In genomic region chr10:101783736-101784118, GRCh38 we compare ENCODE assay signal across 8 cellular contexts. TPM values are rescaled to one million over a fixed set of nuclear protein-coding genes. Genes with fewer than 3 reads are reported as not detected.
DNase-seq lines count a peak whose midpoint lies in the region; ATAC-seq, FAIRE-seq and TF ChIP-seq lines count a peak whose summit lies in the region.

No MANE protein-coding gene starts in this region.

- peak overlapping the region; percentile 74 for H3K9ac ChIP-seq in OCI-LY3 (ENCODE audit: low read length)
- peak overlapping the region; percentile 5 to 78 (median 66) for H3K9ac ChIP-seq in H1 (replicated peaks in 1 of 4; ENCODE audit: extremely low read depth in 1 of 4, low read depth in 3 of 4, low read length in 3 of 4)
- peak overlapping the region; percentile 14 for H3K9ac ChIP-seq in trophoblast cell (ENCODE audit: low read length)

- no peaks in the 10 kb centered on the region for H3K9me3 ChIP-seq in OCI-LY3 (ENCODE audit: insufficient read depth, low read length)
- no peaks in the 10 kb centered on the region for H3K9me3 ChIP-seq in H1 (ENCODE audit: insufficient read depth in 2 of 2, low read depth in 1 of 2, low read length in 1 of 2)
- peaks cover 3% of the 10 kb centered on the region for H3K9me3 ChIP-seq in trophoblast cell (ENCODE audit: insufficient read depth, low read depth, low read length)

- H3K23ac ChIP-seq in H1 (ENCODE audit: insufficient read length): no peak overlapping the region
- H3K23ac ChIP-seq in trophoblast cell (ENCODE audit: low read length): no peak overlapping the region

- H4K12ac ChIP-seq in trophoblast cell (ENCODE audit: low read depth, low read length): peak overlapping the region; percentile 31

- H3K27ac ChIP-seq in OCI-LY3 (ENCODE audit: low read length) (no peak overlapping the region), H1 (ENCODE audit: low read depth, low read length) (no peak overlapping the region; the same call in 1 of the 2 replicates), trophoblast cell (ENCODE audit: low read depth, low read length) (no peak overlapping the region)

- no peak for TF ChIP-seq CTCF in OCI-LY3 (IDR thresholded peaks at IDR 0.05; ENCODE audit: low read depth, low read length)
- TF ChIP-seq CTCF in H1 (IDR thresholded peaks at IDR 0.05; ENCODE audit: control extremely low read depth in 1 of 3, insufficient read depth in 1 of 3, low read depth in 1 of 3, low read length in 3 of 3): no peak

- peak overlapping the region; percentile 94 for H3K4me3 ChIP-seq in OCI-LY3 (ENCODE audit: low read length)
- peak overlapping the region; percentile 84 to 91 (median 88) for H3K4me3 ChIP-seq in H1 (ENCODE audit: extremely low read depth in 1 of 4, insufficient read depth in 2 of 4, low read depth in 3 of 4, low read length in 4 of 4)
- H3K4me3 ChIP-seq in trophoblast cell (ENCODE audit: low read depth, low read length): no peak overlapping the region

- H4K91ac ChIP-seq in H1 (replicated peaks; ENCODE audit: insufficient read length, low read length): no peak overlapping the region
- no peak overlapping the region for H4K91ac ChIP-seq in trophoblast cell (ENCODE audit: low read depth, low read length)

- H3K4me1 ChIP-seq in OCI-LY3 (ENCODE audit: low read length): peaks cover 36% of the 10 kb centered on the region
- H3K4me1 ChIP-seq in H1 (replicated peaks in 1 of 4; ENCODE audit: control insufficient read depth in 3 of 4, insufficient read depth in 4 of 4, low read length in 3 of 4): peaks cover 4 to 28% (median 18%) of the 10 kb centered on the region in 4 experiments
- peaks cover 14 to 27% of the 10 kb centered on the region in 2 experiments for H3K4me1 ChIP-seq in trophoblast cell (ENCODE audit: control insufficient read depth in 1 of 2, insufficient read depth in 2 of 2, low read length in 2 of 2)

- no peak overlapping the region for H4K8ac ChIP-seq in H1 (ENCODE audit: extremely low read depth, insufficient read depth, low read length)
- peak overlapping the region; percentile 82 for H4K8ac ChIP-seq in trophoblast cell (ENCODE audit: low read depth, low read length)

- 0 out of 2 replicates have a peak, but pooled peaks cover 3% of the 10 kb centered on the region for H4K20me1 ChIP-seq in OCI-LY3 (ENCODE audit: insufficient read depth, low read length)
- peaks cover 15 to 18% of the 10 kb centered on the region in 2 experiments for H4K20me1 ChIP-seq in H1 (replicated peaks in 1 of 2; ENCODE audit: control insufficient read depth in 1 of 2, insufficient read depth in 2 of 2, low read length in 2 of 2)

- H3K14ac ChIP-seq in H1 (ENCODE audit: insufficient read length) (no peak overlapping the region), trophoblast cell (ENCODE audit: low read length) (peak overlapping the region; percentile 40)

- peak; percentile 27 for DNase-seq in G401 (ENCODE audit: low spot score)
- DNase-seq in H1 (ENCODE audit: low read depth in 1 of 2, low spot score in 2 of 2): no peak
- peak in 1 of 2 donors; percentile 30 for DNase-seq in trophoblast cell
- DNase-seq in DMS153 (lab: John Stamatoyannopoulos, UW): no peak
- no peak for DNase-seq in NCI-H524 (lab: John Stamatoyannopoulos, UW)
- DNase-seq in left lobe of liver (ENCODE audit: low spot score): no peak

- peaks cover 21% of the 10 kb centered on the region for H3K36me3 ChIP-seq in OCI-LY3 (replicated peaks; ENCODE audit: low read depth, low read length)
- peaks cover 10 to 26% (median 20%) of the 10 kb centered on the region in 4 experiments for H3K36me3 ChIP-seq in H1 (ENCODE audit: control insufficient read depth in 2 of 4, insufficient read depth in 4 of 4, low read length in 3 of 4)
- H3K36me3 ChIP-seq in trophoblast cell (ENCODE audit: control insufficient read depth in 1 of 2, insufficient read depth in 2 of 2, low read length in 2 of 2): peaks cover 17 to 24% of the 10 kb centered on the region in 2 experiments

- no peak for TF ChIP-seq EP300 in H1 (IDR thresholded peaks at IDR 0.05; ENCODE audit: borderline replicate concordance in 1 of 2, low read depth in 2 of 2, low read length in 2 of 2)

- H2BK12ac ChIP-seq in H1 (ENCODE audit: low read depth, low read length) (no peak overlapping the region), trophoblast cell (ENCODE audit: low read length) (no peak overlapping the region)

- in situ Hi-C loops in G401 (cut with HindIII; ENCODE audit: low sequenced_read_pairs): no loop called here

- H2AK5ac ChIP-seq in H1 (ENCODE audit: low read depth, low read length) (no peak overlapping the region; the same call in 1 of the 2 replicates), trophoblast cell (ENCODE audit: low read length) (no peak overlapping the region)

- FAIRE-seq in H1 (lab: Jason Lieb, UNC): no peak

- 78% methylated on average over 10 of the region's 10 CpGs; no CpG with 5 or more reads in 1 of the 2 experiments for WGBS in H1 (ENCODE audit: extremely low coverage in 1 of 2, insufficient coverage in 1 of 2, insufficient read length in 1 of 2, insufficient replicate concordance in 2 of 2, low coverage in 1 of 2, low lambda C conversion rate in 2 of 2, missing lambda C conversion rate in 1 of 2), 2 experiments
- WGBS in trophoblast cell (ENCODE audit: extremely low coverage, insufficient coverage, insufficient read length): no CpG with 5 or more reads among the region's 10 CpGs

- H2BK20ac ChIP-seq in H1 (ENCODE audit: low read length): no peak overlapping the region

- no peak overlapping the region for H4K5ac ChIP-seq in H1 (ENCODE audit: insufficient read length, low read depth, low read length)

- H3K27me3 ChIP-seq in OCI-LY3 (ENCODE audit: low read depth, low read length) (no peaks in the 10 kb centered on the region), H1 (replicated peaks in 1 of 4; ENCODE audit: control insufficient read depth in 3 of 4, extremely low read depth in 1 of 4, insufficient read depth in 3 of 4, low read length in 3 of 4) (peaks cover 0 to 11% (median 7%) of the 10 kb centered on the region in 4 experiments; a peak in 5 of 7 replicates), trophoblast cell (ENCODE audit: insufficient read depth, low read length) (peaks cover 10% of the 10 kb centered on the region)

- peak overlapping the region; percentile 86 for H3K4me2 ChIP-seq in OCI-LY3 (ENCODE audit: low read length)
- peak overlapping the region; percentile 78 to 95 for H3K4me2 ChIP-seq in H1 (ENCODE audit: insufficient read depth in 1 of 2, low read depth in 2 of 2, low read length in 2 of 2)
- peak overlapping the region; percentile 98 for H3K4me2 ChIP-seq in trophoblast cell (ENCODE audit: low read length)

- CTCF ChIA-PET in H1 (lab: Charles Lee; ENCODE audit: partially characterized antibody): interaction anchor here (0.8 to 9.8 kb wide), 16 partner anchors 13 to 326 kb away, joined by 3 to 246 read pairs (median 4); partner anchors contain the start of genes DPCD and POLL

- H3K23me2 ChIP-seq in H1 (ENCODE audit: low read depth, low read length): peaks cover 26% of the 10 kb centered on the region

- H3K79me1 ChIP-seq in H1 (ENCODE audit: low read depth, low read length) (peaks cover 7% of the 10 kb centered on the region), trophoblast cell (ENCODE audit: low read length) (peaks cover 2% of the 10 kb centered on the region)

- peak overlapping the region; percentile 53; the same call in 1 of the 2 replicates for H2BK5ac ChIP-seq in H1 (ENCODE audit: low read depth, low read length)
- no peak overlapping the region for H2BK5ac ChIP-seq in trophoblast cell (ENCODE audit: low read depth, low read length, poor library complexity)

- H2AFZ ChIP-seq in OCI-LY3 (ENCODE audit: low read depth, low read length): peak overlapping the region; percentile 60; the same call in 1 of the 2 replicates
- H2AFZ ChIP-seq in H1 (ENCODE audit: low read length): peak overlapping the region; percentile 37; the same call in 1 of the 2 replicates
- H2AFZ ChIP-seq in trophoblast cell (ENCODE audit: insufficient read depth, low read length, poor library complexity): peak overlapping the region; percentile 35

- TF ChIP-seq RAD21 in H1 (IDR thresholded peaks at IDR 0.05 in 1 of 2, conservative IDR thresholded peaks at IDR 0.05 in 1 of 2; ENCODE audit: low read depth in 2 of 2, low read length in 2 of 2): no peak

- H3K79me2 ChIP-seq in OCI-LY3 (ENCODE audit: low read length): peaks cover 17% of the 10 kb centered on the region
- H3K79me2 ChIP-seq in H1 (ENCODE audit: control insufficient read depth in 1 of 2, insufficient read depth in 2 of 2, low read length in 2 of 2): peaks cover 0 to 8% of the 10 kb centered on the region in 2 experiments; a peak in 1 of 4 replicates
- no peaks in the 10 kb centered on the region for H3K79me2 ChIP-seq in trophoblast cell (ENCODE audit: control insufficient read depth, insufficient read depth, low read length, poor library complexity)

- H3K4ac ChIP-seq in H1 (replicated peaks; ENCODE audit: insufficient read length, low read depth, low read length) (no peak overlapping the region), trophoblast cell (ENCODE audit: low read depth, low read length) (no peak overlapping the region)

- no peak for ATAC-seq in GM21786 (IDR thresholded peaks at IDR 0.05; ENCODE audit: unreplicated experiment)
- no peak for ATAC-seq in left lobe of liver

- POLR2A ChIA-PET in H1 (lab: Charles Lee; ENCODE audit: partially characterized antibody): interaction anchor here (0.7 to 9.1 kb wide), 13 partner anchors 9 to 199 kb away, joined by 3 to 66 read pairs (median 5); partner anchors contain the start of gene OGA

- H3K18ac ChIP-seq in H1 (ENCODE audit: extremely low read depth, low read length) (no peak overlapping the region), trophoblast cell (ENCODE audit: low read length) (no peak overlapping the region)

- no peak overlapping the region for H2BK15ac ChIP-seq in H1 (ENCODE audit: low read length)

- no peak overlapping the region for H3K56ac ChIP-seq in H1 (replicated peaks; ENCODE audit: insufficient read length, low read depth, low read length)

- TF ChIP-seq POLR2A in H1 (IDR thresholded peaks at IDR 0.05; ENCODE audit: control extremely low read depth in 1 of 2, low read depth in 2 of 2, low read length in 2 of 2): no peak

- H2BK120ac ChIP-seq in H1 (replicated peaks; ENCODE audit: low read depth, low read length): no peak overlapping the region
- no peak overlapping the region for H2BK120ac ChIP-seq in trophoblast cell (ENCODE audit: insufficient read depth, low read length, poor library complexity)

RNA-seq across cellular contexts. Expression of gene NPM3, which starts 0.5 kb away (rescaled TPM):
- 235 and 256 TPM in 2 replicates for total RNA-seq in G401 (2014; rRNA removed; shearing (Covaris generic))
- total RNA-seq in H1 (2021; fragmentation: NEBNext Ultra II Directional; extraction: Animal tissue kit (Norgen Biotek cat#: 25700)): 175 and 177 TPM in 2 replicates
- polyA plus RNA-seq in H1 (2011; rRNA removed): 127 and 218 TPM in 2 replicates
- polyA plus RNA-seq in H1 (2011; cell fraction: cytosol; rRNA removed): 212 TPM
- polyA plus RNA-seq in H1 (2011; cell fraction: nucleus; rRNA removed): 161 TPM
- 128 to 179 TPM (median 167 TPM) in 4 replicates for polyA plus RNA-seq in H1 (2012, experiment 1 of 2)
- 207 TPM for polyA plus RNA-seq in H1 (2012, experiment 2 of 2)
- 148 TPM for polyA plus RNA-seq in H1 (2013, experiment 1 of 2)
- 152 TPM for polyA plus RNA-seq in H1 (2013, experiment 2 of 2)
- polyA minus RNA-seq in H1 (2011; rRNA and poly(A)+ RNA removed): 65.5 and 89.5 TPM in 2 replicates
- 40.7 TPM for polyA minus RNA-seq in H1 (2011; cell fraction: cytosol; rRNA and poly(A)+ RNA removed)
- polyA minus RNA-seq in H1 (2011; cell fraction: nucleus; rRNA and poly(A)+ RNA removed): 29.7 TPM
- 29.9 and 33.3 TPM in 2 replicates for polyA plus RNA-seq in trophoblast cell (2013)
- total RNA-seq in left lobe of liver: 7.2 TPM

RNA-seq across cellular contexts. Expression of gene FGF8, which starts 7.8 kb away (rescaled TPM):
- 7.4 and 14.8 TPM in 2 replicates for total RNA-seq in G401 (2014; rRNA removed; shearing (Covaris generic))
- 3.9 and 4.1 TPM in 2 replicates for total RNA-seq in H1 (2021; fragmentation: NEBNext Ultra II Directional; extraction: Animal tissue kit (Norgen Biotek cat#: 25700))
- polyA plus RNA-seq in H1 (2011; rRNA removed): 1.1 and 1.7 TPM in 2 replicates
- polyA plus RNA-seq in H1 (2011; cell fraction: cytosol; rRNA removed): 1.5 TPM
- polyA plus RNA-seq in H1 (2011; cell fraction: nucleus; rRNA removed): 2.1 TPM
- polyA plus RNA-seq in H1 (2012, experiment 1 of 2): 1.0 to 2.0 TPM (median 1.2 TPM) in 4 replicates
- 0.62 TPM for polyA plus RNA-seq in H1 (2012, experiment 2 of 2)
- polyA plus RNA-seq in H1 (2013, experiment 1 of 2): 2.9 TPM
- polyA plus RNA-seq in H1 (2013, experiment 2 of 2): 3.8 TPM
- 0.98 and 1.4 TPM in 2 replicates for polyA minus RNA-seq in H1 (2011; rRNA and poly(A)+ RNA removed)
- polyA minus RNA-seq in H1 (2011; cell fraction: cytosol; rRNA and poly(A)+ RNA removed): not detected
- 1.4 TPM for polyA minus RNA-seq in H1 (2011; cell fraction: nucleus; rRNA and poly(A)+ RNA removed)
- 0.07 TPM in 1 of 2 replicates, not detected in the other for polyA plus RNA-seq in trophoblast cell (2013)
- total RNA-seq in left lobe of liver: not detected

RNA-seq across cellular contexts. Expression of gene OGA, which starts 34.5 kb away (rescaled TPM):
- total RNA-seq in G401 (2014; rRNA removed; shearing (Covaris generic)): 56.1 and 67.4 TPM in 2 replicates
- total RNA-seq in H1 (2021; fragmentation: NEBNext Ultra II Directional; extraction: Animal tissue kit (Norgen Biotek cat#: 25700)): 104 and 107 TPM in 2 replicates
- polyA plus RNA-seq in H1 (2011; rRNA removed): 18.5 and 31.2 TPM in 2 replicates
- 52.9 TPM for polyA plus RNA-seq in H1 (2011; cell fraction: cytosol; rRNA removed)
- 24.2 TPM for polyA plus RNA-seq in H1 (2011; cell fraction: nucleus; rRNA removed)
- polyA plus RNA-seq in H1 (2012, experiment 1 of 2): 61.6 to 114 TPM (median 70.9 TPM) in 4 replicates
- 5.0 TPM for polyA plus RNA-seq in H1 (2012, experiment 2 of 2)
- polyA plus RNA-seq in H1 (2013, experiment 1 of 2): 47.3 TPM
- polyA plus RNA-seq in H1 (2013, experiment 2 of 2): 43.2 TPM
- polyA minus RNA-seq in H1 (2011; rRNA and poly(A)+ RNA removed): 74.1 and 83.4 TPM in 2 replicates
- polyA minus RNA-seq in H1 (2011; cell fraction: cytosol; rRNA and poly(A)+ RNA removed): 56.7 TPM
- 59.1 TPM for polyA minus RNA-seq in H1 (2011; cell fraction: nucleus; rRNA and poly(A)+ RNA removed)
- 46.3 and 48.3 TPM in 2 replicates for polyA plus RNA-seq in trophoblast cell (2013)
- 32.8 TPM for total RNA-seq in left lobe of liver

RNA-seq across cellular contexts. Expression of gene KCNIP2, which starts 59.9 kb away (rescaled TPM):
- not detected in 2 replicates for total RNA-seq in G401 (2014; rRNA removed; shearing (Covaris generic))
- 4.7 and 6.0 TPM in 2 replicates for total RNA-seq in H1 (2021; fragmentation: NEBNext Ultra II Directional; extraction: Animal tissue kit (Norgen Biotek cat#: 25700))
- polyA plus RNA-seq in H1 (2011; rRNA removed): 2.7 and 3.5 TPM in 2 replicates
- 3.2 TPM for polyA plus RNA-seq in H1 (2011; cell fraction: cytosol; rRNA removed)
- polyA plus RNA-seq in H1 (2011; cell fraction: nucleus; rRNA removed): 15.8 TPM
- 4.9 to 7.2 TPM (median 5.8 TPM) in 4 replicates for polyA plus RNA-seq in H1 (2012, experiment 1 of 2)
- polyA plus RNA-seq in H1 (2012, experiment 2 of 2): 2.4 TPM
- 3.4 TPM for polyA plus RNA-seq in H1 (2013, experiment 1 of 2)
- polyA plus RNA-seq in H1 (2013, experiment 2 of 2): 3.1 TPM
- 3.1 and 6.2 TPM in 2 replicates for polyA minus RNA-seq in H1 (2011; rRNA and poly(A)+ RNA removed)
- 1.8 TPM for polyA minus RNA-seq in H1 (2011; cell fraction: cytosol; rRNA and poly(A)+ RNA removed)
- polyA minus RNA-seq in H1 (2011; cell fraction: nucleus; rRNA and poly(A)+ RNA removed): 2.9 TPM
- 5.0 and 5.5 TPM in 2 replicates for polyA plus RNA-seq in trophoblast cell (2013)
- 1.4 TPM for total RNA-seq in left lobe of liver

Comparison
In these comparisons a context has a peak if more than half of its experiments do, and no peak if none do; other contexts are left out.
1. H3K9ac ChIP-seq: peak in every context shown above with its lines; median percentile 74 in OCI-LY3; 66 in H1; 14 in trophoblast cell.
2. RNA of gene NPM3, which starts 0.5 kb away (total RNA-seq): 235 to 256 TPM in G401 and 175 to 177 TPM in H1; 7.2 TPM in left lobe of liver (single experiment); every median in the first group is over 10 times any median in the second.
3. Peak in every context shown above with its lines, with median percentiles within 50 percentile points of each other: H2AFZ ChIP-seq and H3K4me2 ChIP-seq.